2 cellular contexts compared by ENCODE assay signal in the genomic region with DNA sequence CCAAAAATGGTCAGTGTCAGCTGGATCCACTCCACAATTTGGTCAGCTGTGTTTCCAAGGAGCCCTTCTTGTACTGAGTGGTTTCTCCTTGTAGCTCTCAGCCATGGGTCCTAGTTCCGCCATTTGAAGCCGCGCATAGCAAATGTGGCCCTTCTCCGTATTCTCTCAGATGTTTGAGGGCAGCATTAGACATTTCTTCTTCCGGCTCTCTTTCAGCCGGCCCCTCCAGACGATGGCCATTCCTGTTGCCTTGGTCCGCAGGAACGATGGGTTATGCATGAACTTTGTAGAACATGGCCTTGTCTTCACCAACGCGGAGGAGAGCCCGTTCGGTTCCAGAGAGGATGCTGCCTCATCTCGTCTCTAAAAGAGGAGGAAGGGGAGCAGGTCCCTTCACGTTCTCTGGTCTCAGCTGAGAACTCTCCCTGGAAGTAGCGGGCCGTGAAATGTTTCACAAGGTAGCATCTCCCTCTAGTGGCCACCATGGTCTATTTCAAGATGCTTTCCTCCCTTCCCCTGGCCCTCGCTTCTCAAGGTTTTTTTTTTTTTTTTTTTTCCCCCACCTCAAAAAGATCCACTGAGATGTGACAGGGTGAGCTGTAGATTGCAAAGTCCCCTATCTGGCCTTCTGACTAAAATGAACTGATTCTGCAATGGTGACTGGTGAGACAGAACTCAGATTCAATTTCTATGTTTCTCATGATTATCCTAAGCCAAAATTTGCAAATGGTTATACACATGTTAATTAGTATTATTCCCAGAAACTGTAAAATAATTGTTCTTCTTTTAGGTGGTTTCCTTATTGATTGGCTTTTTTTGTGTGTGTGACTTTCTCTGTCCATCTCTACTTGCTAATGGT.
TF ChIP-seq lines count a peak whose summit lies in the region.

No MANE protein-coding gene starts in this region.

TF ChIP-seq in A549, 52 proteins besides CTCF, POLR2A, EP300 and RAD21:
- TF ChIP-seq BCL3 (IDR thresholded peaks at IDR 0.05) (no peak), CHD2 (IDR thresholded peaks at IDR 0.05; ENCODE audit: low read length, partially characterized antibody) (no peak), SMC3 (IDR thresholded peaks at IDR 0.05) (peak; percentile 43; the same call in 2 of the 3 replicates)

TF ChIP-seq in HepG2, 621 proteins besides CTCF, POLR2A, EP300 and RAD21 (continues in another document):
- TF ChIP-seq ZNF891 (CRISPR knock-in tag; IDR thresholded peaks at IDR 0.05) (no peak; the same call in 1 of the 2 replicates), CREB1 (IDR thresholded peaks at IDR 0.05) (no peak), CREB1 (CRISPR knock-in tag; IDR thresholded peaks at IDR 0.05) (no peak), CBX5 (CRISPR knock-in tag; IDR thresholded peaks at IDR 0.05; ENCODE audit: borderline replicate concordance) (no peak), ZNF101 (CRISPR knock-in tag; IDR thresholded peaks at IDR 0.05; ENCODE audit: borderline replicate concordance, low read depth) (no peak), ZSCAN29 (CRISPR knock-in tag; conservative IDR thresholded peaks at IDR 0.05) (no peak), MEIS1 (CRISPR knock-in tag; IDR thresholded peaks at IDR 0.05; ENCODE audit: borderline replicate concordance) (no peak), TOE1 (CRISPR knock-in tag; IDR thresholded peaks at IDR 0.05) (no peak), PATZ1 (CRISPR knock-in tag; IDR thresholded peaks at IDR 0.05) (peak; percentile 4; the same call in 1 of the 2 replicates), SKIL (CRISPR knock-in tag; IDR thresholded peaks at IDR 0.05; ENCODE audit: borderline replicate concordance) (no peak), SMC3 (IDR thresholded peaks at IDR 0.05; ENCODE audit: low read length) (peak; percentile 76), PRMT3 (CRISPR knock-in tag; IDR thresholded peaks at IDR 0.05; ENCODE audit: borderline replicate concordance, low read depth) (no peak), ZNF792 (CRISPR knock-in tag; IDR thresholded peaks at IDR 0.05) (no peak), AGO1 (IDR thresholded peaks at IDR 0.05; ENCODE audit: low read depth, low read length, poor library complexity, severe bottlenecking) (no peak), ZNF354B (CRISPR knock-in tag; IDR thresholded peaks at IDR 0.05) (no peak), TP53 (CRISPR knock-in tag; conservative IDR thresholded peaks at IDR 0.05) (no peak), ZFY (CRISPR knock-in tag; IDR thresholded peaks at IDR 0.05) (0 out of 2 replicates have a peak, but pooled peaks have one; percentile 19), STAT5B (CRISPR knock-in tag; IDR thresholded peaks at IDR 0.05) (no peak), MTF1 (CRISPR knock-in tag; IDR thresholded peaks at IDR 0.05) (no peak), ATF2 (CRISPR knock-in tag; IDR thresholded peaks at IDR 0.05) (no peak), RFX3 (CRISPR knock-in tag; IDR thresholded peaks at IDR 0.05) (no peak), ELK4 (CRISPR knock-in tag; IDR thresholded peaks at IDR 0.05; ENCODE audit: borderline replicate concordance) (no peak), ZBTB42 (CRISPR knock-in tag; IDR thresholded peaks at IDR 0.05) (no peak), ZMYM3 (CRISPR knock-in tag; IDR thresholded peaks at IDR 0.05) (no peak), ZNF75D (CRISPR knock-in tag; IDR thresholded peaks at IDR 0.05; ENCODE audit: borderline replicate concordance) (no peak), ZFP41 (CRISPR knock-in tag; IDR thresholded peaks at IDR 0.05; ENCODE audit: borderline replicate concordance) (no peak)
- TF ChIP-seq, protein P1, sequence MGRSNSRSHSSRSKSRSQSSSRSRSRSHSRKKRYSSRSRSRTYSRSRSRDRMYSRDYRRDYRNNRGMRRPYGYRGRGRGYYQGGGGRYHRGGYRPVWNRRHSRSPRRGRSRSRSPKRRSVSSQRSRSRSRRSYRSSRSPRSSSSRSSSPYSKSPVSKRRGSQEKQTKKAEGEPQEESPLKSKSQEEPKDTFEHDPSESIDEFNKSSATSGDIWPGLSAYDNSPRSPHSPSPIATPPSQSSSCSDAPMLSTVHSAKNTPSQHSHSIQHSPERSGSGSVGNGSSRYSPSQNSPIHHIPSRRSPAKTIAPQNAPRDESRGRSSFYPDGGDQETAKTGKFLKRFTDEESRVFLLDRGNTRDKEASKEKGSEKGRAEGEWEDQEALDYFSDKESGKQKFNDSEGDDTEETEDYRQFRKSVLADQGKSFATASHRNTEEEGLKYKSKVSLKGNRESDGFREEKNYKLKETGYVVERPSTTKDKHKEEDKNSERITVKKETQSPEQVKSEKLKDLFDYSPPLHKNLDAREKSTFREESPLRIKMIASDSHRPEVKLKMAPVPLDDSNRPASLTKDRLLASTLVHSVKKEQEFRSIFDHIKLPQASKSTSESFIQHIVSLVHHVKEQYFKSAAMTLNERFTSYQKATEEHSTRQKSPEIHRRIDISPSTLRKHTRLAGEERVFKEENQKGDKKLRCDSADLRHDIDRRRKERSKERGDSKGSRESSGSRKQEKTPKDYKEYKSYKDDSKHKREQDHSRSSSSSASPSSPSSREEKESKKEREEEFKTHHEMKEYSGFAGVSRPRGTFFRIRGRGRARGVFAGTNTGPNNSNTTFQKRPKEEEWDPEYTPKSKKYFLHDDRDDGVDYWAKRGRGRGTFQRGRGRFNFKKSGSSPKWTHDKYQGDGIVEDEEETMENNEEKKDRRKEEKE (IDR thresholded peaks at IDR 0.05) = no peak
- TF ChIP-seq, protein P2, sequence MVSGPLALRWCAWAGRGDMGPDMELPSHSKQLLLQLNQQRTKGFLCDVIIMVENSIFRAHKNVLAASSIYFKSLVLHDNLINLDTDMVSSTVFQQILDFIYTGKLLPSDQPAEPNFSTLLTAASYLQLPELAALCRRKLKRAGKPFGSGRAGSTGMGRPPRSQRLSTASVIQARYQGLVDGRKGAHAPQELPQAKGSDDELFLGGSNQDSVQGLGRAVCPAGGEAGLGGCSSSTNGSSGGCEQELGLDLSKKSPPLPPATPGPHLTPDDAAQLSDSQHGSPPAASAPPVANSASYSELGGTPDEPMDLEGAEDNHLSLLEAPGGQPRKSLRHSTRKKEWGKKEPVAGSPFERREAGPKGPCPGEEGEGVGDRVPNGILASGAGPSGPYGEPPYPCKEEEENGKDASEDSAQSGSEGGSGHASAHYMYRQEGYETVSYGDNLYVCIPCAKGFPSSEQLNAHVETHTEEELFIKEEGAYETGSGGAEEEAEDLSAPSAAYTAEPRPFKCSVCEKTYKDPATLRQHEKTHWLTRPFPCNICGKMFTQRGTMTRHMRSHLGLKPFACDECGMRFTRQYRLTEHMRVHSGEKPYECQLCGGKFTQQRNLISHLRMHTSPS (CRISPR knock-in tag; IDR thresholded peaks at IDR 0.05; ENCODE audit: low read depth) = no peak
- TF ChIP-seq, protein P3, sequence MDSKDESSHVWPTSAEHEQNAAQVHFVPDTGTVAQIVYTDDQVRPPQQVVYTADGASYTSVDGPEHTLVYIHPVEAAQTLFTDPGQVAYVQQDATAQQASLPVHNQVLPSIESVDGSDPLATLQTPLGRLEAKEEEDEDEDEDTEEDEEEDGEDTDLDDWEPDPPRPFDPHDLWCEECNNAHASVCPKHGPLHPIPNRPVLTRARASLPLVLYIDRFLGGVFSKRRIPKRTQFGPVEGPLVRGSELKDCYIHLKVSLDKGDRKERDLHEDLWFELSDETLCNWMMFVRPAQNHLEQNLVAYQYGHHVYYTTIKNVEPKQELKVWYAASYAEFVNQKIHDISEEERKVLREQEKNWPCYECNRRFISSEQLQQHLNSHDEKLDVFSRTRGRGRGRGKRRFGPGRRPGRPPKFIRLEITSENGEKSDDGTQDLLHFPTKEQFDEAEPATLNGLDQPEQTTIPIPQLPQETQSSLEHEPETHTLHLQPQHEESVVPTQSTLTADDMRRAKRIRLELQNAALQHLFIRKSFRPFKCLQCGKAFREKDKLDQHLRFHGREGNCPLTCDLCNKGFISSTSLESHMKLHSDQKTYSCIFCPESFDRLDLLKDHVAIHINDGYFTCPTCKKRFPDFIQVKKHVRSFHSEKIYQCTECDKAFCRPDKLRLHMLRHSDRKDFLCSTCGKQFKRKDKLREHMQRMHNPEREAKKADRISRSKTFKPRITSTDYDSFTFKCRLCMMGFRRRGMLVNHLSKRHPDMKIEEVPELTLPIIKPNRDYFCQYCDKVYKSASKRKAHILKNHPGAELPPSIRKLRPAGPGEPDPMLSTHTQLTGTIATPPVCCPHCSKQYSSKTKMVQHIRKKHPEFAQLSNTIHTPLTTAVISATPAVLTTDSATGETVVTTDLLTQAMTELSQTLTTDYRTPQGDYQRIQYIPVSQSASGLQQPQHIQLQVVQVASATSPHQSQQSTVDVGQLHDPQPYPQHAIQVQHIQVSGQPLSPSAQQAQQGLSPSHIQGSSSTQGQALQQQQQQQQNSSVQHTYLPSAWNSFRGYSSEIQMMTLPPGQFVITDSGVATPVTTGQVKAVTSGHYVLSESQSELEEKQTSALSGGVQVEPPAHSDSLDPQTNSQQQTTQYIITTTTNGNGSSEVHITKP (CRISPR knock-in tag; IDR thresholded peaks at IDR 0.05; ENCODE audit: low read depth) = no peak
- TF ChIP-seq, protein P4, sequence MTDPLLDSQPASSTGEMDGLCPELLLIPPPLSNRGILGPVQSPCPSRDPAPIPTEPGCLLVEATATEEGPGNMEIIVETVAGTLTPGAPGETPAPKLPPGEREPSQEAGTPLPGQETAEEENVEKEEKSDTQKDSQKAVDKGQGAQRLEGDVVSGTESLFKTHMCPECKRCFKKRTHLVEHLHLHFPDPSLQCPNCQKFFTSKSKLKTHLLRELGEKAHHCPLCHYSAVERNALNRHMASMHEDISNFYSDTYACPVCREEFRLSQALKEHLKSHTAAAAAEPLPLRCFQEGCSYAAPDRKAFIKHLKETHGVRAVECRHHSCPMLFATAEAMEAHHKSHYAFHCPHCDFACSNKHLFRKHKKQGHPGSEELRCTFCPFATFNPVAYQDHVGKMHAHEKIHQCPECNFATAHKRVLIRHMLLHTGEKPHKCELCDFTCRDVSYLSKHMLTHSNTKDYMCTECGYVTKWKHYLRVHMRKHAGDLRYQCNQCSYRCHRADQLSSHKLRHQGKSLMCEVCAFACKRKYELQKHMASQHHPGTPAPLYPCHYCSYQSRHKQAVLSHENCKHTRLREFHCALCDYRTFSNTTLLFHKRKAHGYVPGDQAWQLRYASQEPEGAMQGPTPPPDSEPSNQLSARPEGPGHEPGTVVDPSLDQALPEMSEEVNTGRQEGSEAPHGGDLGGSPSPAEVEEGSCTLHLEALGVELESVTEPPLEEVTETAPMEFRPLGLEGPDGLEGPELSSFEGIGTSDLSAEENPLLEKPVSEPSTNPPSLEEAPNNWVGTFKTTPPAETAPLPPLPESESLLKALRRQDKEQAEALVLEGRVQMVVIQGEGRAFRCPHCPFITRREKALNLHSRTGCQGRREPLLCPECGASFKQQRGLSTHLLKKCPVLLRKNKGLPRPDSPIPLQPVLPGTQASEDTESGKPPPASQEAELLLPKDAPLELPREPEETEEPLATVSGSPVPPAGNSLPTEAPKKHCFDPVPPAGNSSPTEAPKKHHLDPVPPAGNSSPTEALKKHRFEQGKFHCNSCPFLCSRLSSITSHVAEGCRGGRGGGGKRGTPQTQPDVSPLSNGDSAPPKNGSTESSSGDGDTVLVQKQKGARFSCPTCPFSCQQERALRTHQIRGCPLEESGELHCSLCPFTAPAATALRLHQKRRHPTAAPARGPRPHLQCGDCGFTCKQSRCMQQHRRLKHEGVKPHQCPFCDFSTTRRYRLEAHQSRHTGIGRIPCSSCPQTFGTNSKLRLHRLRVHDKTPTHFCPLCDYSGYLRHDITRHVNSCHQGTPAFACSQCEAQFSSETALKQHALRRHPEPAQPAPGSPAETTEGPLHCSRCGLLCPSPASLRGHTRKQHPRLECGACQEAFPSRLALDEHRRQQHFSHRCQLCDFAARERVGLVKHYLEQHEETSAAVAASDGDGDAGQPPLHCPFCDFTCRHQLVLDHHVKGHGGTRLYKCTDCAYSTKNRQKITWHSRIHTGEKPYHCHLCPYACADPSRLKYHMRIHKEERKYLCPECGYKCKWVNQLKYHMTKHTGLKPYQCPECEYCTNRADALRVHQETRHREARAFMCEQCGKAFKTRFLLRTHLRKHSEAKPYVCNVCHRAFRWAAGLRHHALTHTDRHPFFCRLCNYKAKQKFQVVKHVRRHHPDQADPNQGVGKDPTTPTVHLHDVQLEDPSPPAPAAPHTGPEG (CRISPR knock-in tag; IDR thresholded peaks at IDR 0.05) = no peak
